ENCODE assay signal across 1 cellular context in genomic region chr4:38386011-38386551, GRCh38.
TF ChIP-seq lines count a peak whose summit lies in the region.

No MANE protein-coding gene starts in this region.

TF ChIP-seq in SK-N-SH, 30 proteins besides CTCF, POLR2A, EP300 and RAD21 (continued from another document):
- TF ChIP-seq SMC3 (IDR thresholded peaks at IDR 0.05; ENCODE audit: low read depth, low read length) (no peak), EZH2phosphoT487 (IDR thresholded peaks at IDR 0.05; ENCODE audit: borderline replicate concordance, low read depth) (no peak), YY1 (IDR thresholded peaks at IDR 0.05; ENCODE audit: low read depth) (no peak), FOSL2 (IDR thresholded peaks at IDR 0.05; ENCODE audit: borderline replicate concordance, low read depth) (no peak), RCOR1 (IDR thresholded peaks at IDR 0.05; ENCODE audit: low read length) (no peak), JUND (IDR thresholded peaks at IDR 0.05) (no peak)
